In the genomic region with DNA sequence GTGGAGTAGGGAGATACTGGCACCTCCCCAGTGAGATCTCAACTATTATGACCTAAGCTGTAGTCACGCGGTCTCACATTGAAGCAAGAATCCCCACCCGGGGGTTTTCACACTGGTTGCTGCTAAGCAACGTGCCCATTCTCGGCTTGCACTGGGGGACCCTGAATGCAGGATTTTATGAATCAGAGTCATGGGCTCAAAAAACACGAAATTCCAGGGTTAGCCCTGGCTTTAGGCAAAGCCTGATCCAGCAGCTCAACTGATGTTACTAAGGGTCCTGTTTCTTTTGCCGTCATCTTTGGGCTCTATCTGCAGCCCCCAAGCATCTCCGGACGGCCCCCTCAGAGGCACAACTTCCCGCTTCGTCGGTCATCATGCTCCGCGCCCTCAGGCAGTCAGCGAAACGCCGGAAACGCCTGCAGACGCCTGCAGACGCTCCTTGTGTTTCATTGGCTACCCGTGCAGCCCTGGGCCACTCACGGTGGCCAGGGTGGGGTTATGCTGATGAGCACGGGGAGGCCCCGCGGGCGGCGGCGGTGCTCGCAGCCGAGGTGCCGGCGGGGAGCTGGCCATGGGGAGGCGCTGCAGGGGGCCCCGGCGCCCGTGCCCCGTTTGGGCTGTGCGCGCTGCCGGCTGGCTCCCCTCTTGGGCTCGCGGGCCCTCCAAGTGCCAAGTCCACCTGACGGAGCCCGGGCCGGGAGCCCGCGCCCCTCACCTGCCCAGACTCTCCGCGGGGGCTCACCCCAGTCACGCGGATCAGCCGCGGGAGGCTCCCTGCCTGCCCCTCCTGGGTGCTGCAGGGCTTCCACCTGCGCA, we compare ENCODE assay signal across 8 cellular contexts.
DNase-seq lines count a peak whose midpoint lies in the region; TF ChIP-seq lines count a peak whose summit lies in the region.

No MANE protein-coding gene starts in this region.

- peak; percentile 73 for TF ChIP-seq POLR2A in Raji (IDR thresholded peaks at IDR 0.05; ENCODE audit: insufficient read depth, low read depth, low read length)

- peak; percentile 79 for DNase-seq in ELR (ENCODE audit: low read depth)
- DNase-seq in GOT3 (lab: John Stamatoyannopoulos, UW) = peak; percentile 62
- DNase-seq in activated gamma-delta T cell treated with anti-CD3 and anti-CD28 coated beads, Interleukin-2, amount 50 U/mL, for 16 hours (ENCODE audit: low read depth) = peak; percentile 89
- peak; percentile 98 for DNase-seq in germinal center (ENCODE audit: low spot score)
- peak in 54 of 56 donors; percentile 9 to 86 (median 64) for DNase-seq in nucleus accumbens (lab: John Stamatoyannopoulos, UW)
- peak; percentile 78 for DNase-seq in superior temporal gyrus (ENCODE audit: extremely low spot score)

- TF ChIP-seq CTCF in LNCAP (IDR thresholded peaks at IDR 0.05) = peak; percentile 41

Comparison
In these comparisons a context has a peak if more than half of its experiments do, and no peak if none do; other contexts are left out.
1. Peak in every context shown above with its lines: DNase-seq.